ENCODE assay signal across 1 cellular context in genomic region chr7:150633926-150634325, GRCh38.
TF ChIP-seq lines count a peak whose summit lies in the region.

No MANE protein-coding gene starts in this region.

TF ChIP-seq in K562, 482 proteins besides CTCF, POLR2A, EP300 and RAD21:
- TF ChIP-seq MAFG (tag; conservative IDR thresholded peaks at IDR 0.05) (peak; percentile 88), SRSF3 (IDR thresholded peaks at IDR 0.05; ENCODE audit: insufficient read depth, low read length) (no peak), ZNF212 (CRISPR knock-in tag; IDR thresholded peaks at IDR 0.05) (no peak), C11orf30 (IDR thresholded peaks at IDR 0.05; ENCODE audit: low read depth) (peak; percentile 84), ZNF592 (IDR thresholded peaks at IDR 0.05) (no peak), MAFF (IDR thresholded peaks at IDR 0.05; ENCODE audit: low read length) (peak; percentile 80), PYGO2 (tag; IDR thresholded peaks at IDR 0.05) (no peak), RB1 (IDR thresholded peaks at IDR 0.05; ENCODE audit: low read depth) (no peak), LEF1 (IDR thresholded peaks at IDR 0.05) (no peak), PRPF4 (IDR thresholded peaks at IDR 0.05; ENCODE audit: insufficient read depth, low read depth, low read length, poor library complexity, severe bottlenecking) (no peak), ADNP (tag; IDR thresholded peaks at IDR 0.05) (no peak), NCOA6 (IDR thresholded peaks at IDR 0.05) (no peak), ZKSCAN8 (CRISPR knock-in tag; IDR thresholded peaks at IDR 0.05) (no peak), FOXK1 (CRISPR knock-in tag; IDR thresholded peaks at IDR 0.05; ENCODE audit: borderline replicate concordance) (no peak), RREB1 (CRISPR knock-in tag; IDR thresholded peaks at IDR 0.05) (no peak), MAFK (IDR thresholded peaks at IDR 0.05; ENCODE audit: low read length) (peak; percentile 59), ZBTB8A (IDR thresholded peaks at IDR 0.05; ENCODE audit: partially characterized antibody) (no peak), FOSL1 (tag; conservative IDR thresholded peaks at IDR 0.05) (no peak), ZNF778 (CRISPR knock-in tag; IDR thresholded peaks at IDR 0.05) (no peak), GTF2A2 (tag; IDR thresholded peaks at IDR 0.05) (no peak), ZNF717 (CRISPR knock-in tag; IDR thresholded peaks at IDR 0.05) (no peak), CSDE1 (IDR thresholded peaks at IDR 0.05) (no peak), BCOR (IDR thresholded peaks at IDR 0.05) (no peak), ZNF316 (IDR thresholded peaks at IDR 0.05) (peak; percentile 95), TRIM28 (IDR thresholded peaks at IDR 0.05) (no peak)
- TF ChIP-seq, protein P1, sequence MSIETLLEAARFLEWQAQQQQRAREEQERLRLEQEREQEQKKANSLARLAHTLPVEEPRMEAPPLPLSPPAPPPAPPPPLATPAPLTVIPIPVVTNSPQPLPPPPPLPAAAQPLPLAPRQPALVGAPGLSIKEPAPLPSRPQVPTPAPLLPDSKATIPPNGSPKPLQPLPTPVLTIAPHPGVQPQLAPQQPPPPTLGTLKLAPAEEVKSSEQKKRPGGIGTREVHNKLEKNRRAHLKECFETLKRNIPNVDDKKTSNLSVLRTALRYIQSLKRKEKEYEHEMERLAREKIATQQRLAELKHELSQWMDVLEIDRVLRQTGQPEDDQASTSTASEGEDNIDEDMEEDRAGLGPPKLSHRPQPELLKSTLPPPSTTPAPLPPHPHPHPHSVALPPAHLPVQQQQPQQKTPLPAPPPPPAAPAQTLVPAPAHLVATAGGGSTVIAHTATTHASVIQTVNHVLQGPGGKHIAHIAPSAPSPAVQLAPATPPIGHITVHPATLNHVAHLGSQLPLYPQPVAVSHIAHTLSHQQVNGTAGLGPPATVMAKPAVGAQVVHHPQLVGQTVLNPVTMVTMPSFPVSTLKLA (conservative IDR thresholded peaks at IDR 0.05) = no peak
- TF ChIP-seq, protein P2, sequence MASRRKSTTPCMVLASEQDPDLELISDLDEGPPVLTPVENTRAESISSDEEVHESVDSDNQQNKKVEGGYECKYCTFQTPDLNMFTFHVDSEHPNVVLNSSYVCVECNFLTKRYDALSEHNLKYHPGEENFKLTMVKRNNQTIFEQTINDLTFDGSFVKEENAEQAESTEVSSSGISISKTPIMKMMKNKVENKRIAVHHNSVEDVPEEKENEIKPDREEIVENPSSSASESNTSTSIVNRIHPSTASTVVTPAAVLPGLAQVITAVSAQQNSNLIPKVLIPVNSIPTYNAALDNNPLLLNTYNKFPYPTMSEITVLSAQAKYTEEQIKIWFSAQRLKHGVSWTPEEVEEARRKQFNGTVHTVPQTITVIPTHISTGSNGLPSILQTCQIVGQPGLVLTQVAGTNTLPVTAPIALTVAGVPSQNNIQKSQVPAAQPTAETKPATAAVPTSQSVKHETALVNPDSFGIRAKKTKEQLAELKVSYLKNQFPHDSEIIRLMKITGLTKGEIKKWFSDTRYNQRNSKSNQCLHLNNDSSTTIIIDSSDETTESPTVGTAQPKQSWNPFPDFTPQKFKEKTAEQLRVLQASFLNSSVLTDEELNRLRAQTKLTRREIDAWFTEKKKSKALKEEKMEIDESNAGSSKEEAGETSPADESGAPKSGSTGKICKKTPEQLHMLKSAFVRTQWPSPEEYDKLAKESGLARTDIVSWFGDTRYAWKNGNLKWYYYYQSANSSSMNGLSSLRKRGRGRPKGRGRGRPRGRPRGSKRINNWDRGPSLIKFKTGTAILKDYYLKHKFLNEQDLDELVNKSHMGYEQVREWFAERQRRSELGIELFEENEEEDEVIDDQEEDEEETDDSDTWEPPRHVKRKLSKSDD (conservative IDR thresholded peaks at IDR 0.05; ENCODE audit: low read length) = no peak
- TF ChIP-seq, protein P3, sequence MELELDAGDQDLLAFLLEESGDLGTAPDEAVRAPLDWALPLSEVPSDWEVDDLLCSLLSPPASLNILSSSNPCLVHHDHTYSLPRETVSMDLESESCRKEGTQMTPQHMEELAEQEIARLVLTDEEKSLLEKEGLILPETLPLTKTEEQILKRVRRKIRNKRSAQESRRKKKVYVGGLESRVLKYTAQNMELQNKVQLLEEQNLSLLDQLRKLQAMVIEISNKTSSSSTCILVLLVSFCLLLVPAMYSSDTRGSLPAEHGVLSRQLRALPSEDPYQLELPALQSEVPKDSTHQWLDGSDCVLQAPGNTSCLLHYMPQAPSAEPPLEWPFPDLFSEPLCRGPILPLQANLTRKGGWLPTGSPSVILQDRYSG (tag; conservative IDR thresholded peaks at IDR 0.05; ENCODE audit: low read depth) = no peak
TF ChIP-seq in K562: peak in this region for 5.
